In the genomic region with DNA sequence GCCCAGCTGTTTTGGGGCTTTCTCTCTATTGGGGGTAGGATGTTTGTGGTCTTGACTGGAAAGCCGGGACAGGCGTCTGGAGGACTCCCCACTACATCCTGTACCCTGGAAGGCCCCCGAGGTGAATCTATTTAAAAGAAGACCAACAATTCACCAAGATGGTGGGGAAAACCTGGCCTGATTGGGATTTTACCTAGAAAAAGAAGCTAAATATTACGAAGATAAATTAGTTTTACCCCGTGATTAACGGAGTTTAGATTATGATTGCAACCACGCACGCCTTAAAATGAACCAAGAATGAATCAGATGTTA, we compare ENCODE assay signal across 8 cellular contexts. TPM values are rescaled to one million over a fixed set of nuclear protein-coding genes. Genes with fewer than 3 reads are reported as not detected.
A peak's percentile ranks its signal among the peaks of the same experiment; 100 is the strongest.
DNase-seq lines count a peak whose midpoint lies in the region; ATAC-seq and TF ChIP-seq lines count a peak whose summit lies in the region.

No MANE protein-coding gene starts in this region.

- no peak for ATAC-seq in CD4-positive, CD25-positive, alpha-beta regulatory T cell (ENCODE audit: low read depth in 2 of 2)
- ATAC-seq in GM19395 (IDR thresholded peaks at IDR 0.05; ENCODE audit: unreplicated experiment) (no peak), GM19351 (IDR thresholded peaks at IDR 0.05; ENCODE audit: unreplicated experiment) (no peak)

- peak overlapping the region; percentile 99 for H3K18ac ChIP-seq in neuronal stem cell (ENCODE audit: low read length)

- peak overlapping the region; percentile 93 for H3K27ac ChIP-seq in CD4-positive, CD25-positive, alpha-beta regulatory T cell (ENCODE audit: insufficient read depth, low read length, poor library complexity, severe bottlenecking)
- no peak overlapping the region; the same call in 1 of the 2 replicates for H3K27ac ChIP-seq in MM.1S (ENCODE audit: low read length)
- H3K27ac ChIP-seq in duodenal mucosa (ENCODE audit: low read depth, low read length): no peak overlapping the region
- no peak overlapping the region for H3K27ac ChIP-seq in neuronal stem cell (replicated peaks; ENCODE audit: low read length)

- H4K91ac ChIP-seq in neuronal stem cell (ENCODE audit: low read depth, low read length, poor library complexity): no peak overlapping the region

- TF ChIP-seq CTCF in MM.1S (IDR thresholded peaks at IDR 0.05; ENCODE audit: low read length): no peak

- H3K36me3 ChIP-seq in CD4-positive, CD25-positive, alpha-beta regulatory T cell (ENCODE audit: control insufficient read depth, insufficient read depth, low read length): no peaks in the 10 kb centered on the region
- H3K36me3 ChIP-seq in MM.1S (replicated peaks; ENCODE audit: insufficient read depth, low read length): no peaks in the 10 kb centered on the region
- H3K36me3 ChIP-seq in duodenal mucosa (ENCODE audit: control insufficient read depth in 1 of 2, insufficient read depth in 2 of 2, low read length in 2 of 2): no peaks in the 10 kb centered on the region
- H3K36me3 ChIP-seq in neuronal stem cell (replicated peaks in 1 of 2; ENCODE audit: control insufficient read depth in 2 of 2, insufficient read depth in 2 of 2, low read length in 2 of 2): no peaks in the 10 kb centered on the region

- peaks cover 45% of the 10 kb centered on the region for H3K4me1 ChIP-seq in CD4-positive, CD25-positive, alpha-beta regulatory T cell (ENCODE audit: control insufficient read depth, insufficient read depth, low read length, poor library complexity, severe bottlenecking)
- H3K4me1 ChIP-seq in MM.1S (ENCODE audit: low read length): peaks cover 51% of the 10 kb centered on the region
- H3K4me1 ChIP-seq in duodenal mucosa (ENCODE audit: control insufficient read depth in 1 of 2, insufficient read depth in 2 of 2, low read length in 2 of 2): peaks cover 9 to 35% of the 10 kb centered on the region in 2 donors
- peaks cover 24 to 39% of the 10 kb centered on the region in 2 donors for H3K4me1 ChIP-seq in neuronal stem cell (ENCODE audit: control insufficient read depth in 2 of 2, insufficient read depth in 1 of 2, low read depth in 1 of 2, low read length in 2 of 2)

- H3K27me3 ChIP-seq in CD4-positive, CD25-positive, alpha-beta regulatory T cell (ENCODE audit: control insufficient read depth, insufficient read depth, low read length): no peaks in the 10 kb centered on the region
- H3K27me3 ChIP-seq in MM.1S (replicated peaks; ENCODE audit: insufficient read depth, low read length) (no peaks in the 10 kb centered on the region), duodenal mucosa (ENCODE audit: control insufficient read depth in 1 of 2, insufficient read depth in 2 of 2, low read length in 2 of 2) (no peaks in the 10 kb centered on the region), neuronal stem cell (ENCODE audit: control insufficient read depth in 3 of 3, insufficient read depth in 3 of 3, low read depth in 1 of 3, low read length in 3 of 3) (peaks cover 0 to 22% (median 0%) of the 10 kb centered on the region in 3 experiments)

- H3K4me3 Mint-ChIP-seq in CD4-positive, CD25-positive, alpha-beta regulatory T cell: peak overlapping the region; percentile 59 to 91 (median 89)

- H3K9me2 ChIP-seq in MM.1S (replicated peaks; ENCODE audit: insufficient read depth, low read length): no peaks in the 10 kb centered on the region

- peak overlapping the region; percentile 90; the same call in 1 of the 2 replicates for H3K9ac ChIP-seq in MM.1S (ENCODE audit: low read length)
- H3K9ac ChIP-seq in duodenal mucosa (ENCODE audit: low read depth in 1 of 2, low read length in 2 of 2): peak overlapping the region in 1 of 2 donors; percentile 70
- no peak overlapping the region for H3K9ac ChIP-seq in neuronal stem cell (ENCODE audit: low read depth, low read length, poor library complexity)

- no peaks in the 10 kb centered on the region for H3K9me3 Mint-ChIP-seq in CD4-positive, CD25-positive, alpha-beta regulatory T cell

- no peaks in the 10 kb centered on the region for H3K27me3 Mint-ChIP-seq in CD4-positive, CD25-positive, alpha-beta regulatory T cell

- no peak overlapping the region for H3K14ac ChIP-seq in neuronal stem cell (ENCODE audit: low read length)

- no peak for DNase-seq in CD4-positive, CD25-positive, alpha-beta regulatory T cell
- DNase-seq in MM.1S (no peak), neuronal stem cell (ENCODE audit: low spot score) (no peak), iPS-NIHi7 (ENCODE audit: extremely low spot score) (no peak), cortex of kidney (lab: John Stamatoyannopoulos, UW) (no peak)

- peaks cover 27% of the 10 kb centered on the region for H3K79me2 ChIP-seq in MM.1S (ENCODE audit: low read length)

- peaks cover 15 to 65% (median 33%) of the 10 kb centered on the region in 4 donors for H3K4me1 Mint-ChIP-seq in CD4-positive, CD25-positive, alpha-beta regulatory T cell

- H3K4me3 ChIP-seq in CD4-positive, CD25-positive, alpha-beta regulatory T cell (ENCODE audit: low read depth, low read length): peak overlapping the region; percentile 76
- H3K4me3 ChIP-seq in MM.1S (ENCODE audit: low read length) (peak overlapping the region; percentile 96), duodenal mucosa (ENCODE audit: low read depth in 1 of 2, low read length in 2 of 2) (peak overlapping the region; percentile 64 to 73), neuronal stem cell (ENCODE audit: low read length in 2 of 2) (peak overlapping the region in 1 of 2 donors; percentile 66)

- H2AK5ac ChIP-seq in neuronal stem cell (ENCODE audit: low read depth, low read length): no peak overlapping the region

- H2AFZ ChIP-seq in MM.1S (ENCODE audit: low read length) (peak overlapping the region; percentile 68; the same call in 1 of the 2 replicates), neuronal stem cell (ENCODE audit: low read length) (peak overlapping the region; percentile 96)

- no peak overlapping the region for H2BK12ac ChIP-seq in neuronal stem cell (ENCODE audit: low read length)

- no peaks in the 10 kb centered on the region for H3K36me3 Mint-ChIP-seq in CD4-positive, CD25-positive, alpha-beta regulatory T cell

- H2BK120ac ChIP-seq in neuronal stem cell (ENCODE audit: low read depth, low read length): no peak overlapping the region

- H4K20me1 ChIP-seq in MM.1S (ENCODE audit: insufficient read depth, low read length): no peaks in the 10 kb centered on the region

- peaks cover 37% of the 10 kb centered on the region for H3F3A ChIP-seq in MM.1S (ENCODE audit: insufficient read depth, low read length)

- no CpG with 5 or more reads among the region's 8 CpGs for WGBS in neuronal stem cell (ENCODE audit: extremely low coverage in 2 of 2, insufficient read length in 2 of 2, insufficient replicate concordance in 1 of 2), 2 donors

- H2BK5ac ChIP-seq in neuronal stem cell (ENCODE audit: low read length): peak overlapping the region; percentile 82

- H3K9me3 ChIP-seq in CD4-positive, CD25-positive, alpha-beta regulatory T cell (ENCODE audit: control insufficient read depth in 2 of 2, low read length in 2 of 2): no peaks in the 10 kb centered on the region
- no peaks in the 10 kb centered on the region for H3K9me3 ChIP-seq in MM.1S (replicated peaks; ENCODE audit: insufficient read depth, low read length)
- H3K9me3 ChIP-seq in duodenal mucosa (ENCODE audit: control insufficient read depth in 1 of 2, low read length in 2 of 2): no peaks in the 10 kb centered on the region
- H3K9me3 ChIP-seq in neuronal stem cell (replicated peaks in 1 of 2; ENCODE audit: control insufficient read depth in 2 of 2, insufficient read depth in 1 of 2, low read depth in 1 of 2, low read length in 2 of 2): no peaks in the 10 kb centered on the region

- H3K27ac Mint-ChIP-seq in CD4-positive, CD25-positive, alpha-beta regulatory T cell: peak overlapping the region; percentile 52 to 93 (median 82)

- H3K4me2 ChIP-seq in MM.1S (ENCODE audit: low read depth, low read length) (peak overlapping the region; percentile 87; the same call in 1 of the 2 replicates), neuronal stem cell (ENCODE audit: insufficient read depth, low read length, poor library complexity, severe bottlenecking) (peak overlapping the region; percentile 74)

- no peak overlapping the region for H4K8ac ChIP-seq in neuronal stem cell (ENCODE audit: low read depth, low read length)

- H3K23ac ChIP-seq in neuronal stem cell (ENCODE audit: low read depth, low read length, poor library complexity): no peak overlapping the region

- no peak overlapping the region for H2BK15ac ChIP-seq in neuronal stem cell (ENCODE audit: low read length)

- H3K4ac ChIP-seq in neuronal stem cell (ENCODE audit: low read length): no peak overlapping the region

- peaks cover 11% of the 10 kb centered on the region for H3K79me1 ChIP-seq in neuronal stem cell (ENCODE audit: low read depth, low read length)

RNA-seq across cellular contexts. Expression of a gene that starts 0.8 kb away (rescaled TPM):
- 4.7 TPM for total RNA-seq in CD4-positive, CD25-positive, alpha-beta regulatory T cell
- polyA plus RNA-seq in CD4-positive, CD25-positive, alpha-beta regulatory T cell: 1 to 10 TPM; 1.9 to 4.0 (median 2.8) TPM
- 6.4 TPM for polyA plus RNA-seq in neuronal stem cell (2013, experiment 1 of 2)
- 6.3 TPM for polyA plus RNA-seq in neuronal stem cell (2013, experiment 2 of 2)

RNA-seq across cellular contexts. Expression of a gene that starts 5.3 kb away (rescaled TPM):
- 0.72 TPM for total RNA-seq in CD4-positive, CD25-positive, alpha-beta regulatory T cell
- 1 to 10 TPM in 1 of 4 donors, under 1 TPM in 3; 0.26 to 1.1 (median 0.51) TPM for polyA plus RNA-seq in CD4-positive, CD25-positive, alpha-beta regulatory T cell
- polyA plus RNA-seq in neuronal stem cell (2013, experiment 1 of 2): 1.7 TPM
- polyA plus RNA-seq in neuronal stem cell (2013, experiment 2 of 2): 1.7 TPM

RNA-seq across cellular contexts. Expression of a gene that starts 50.9 kb away (rescaled TPM):
- 1.8 TPM for total RNA-seq in CD4-positive, CD25-positive, alpha-beta regulatory T cell
- 1 to 10 TPM in 3 of 4 donors, under 1 TPM in 1; 0.99 to 1.4 (median 1.1) TPM for polyA plus RNA-seq in CD4-positive, CD25-positive, alpha-beta regulatory T cell
- polyA plus RNA-seq in neuronal stem cell (2013, experiment 1 of 2): 17.3 TPM
- polyA plus RNA-seq in neuronal stem cell (2013, experiment 2 of 2): 15.7 TPM
